1 cellular context compared by ENCODE assay signal in genomic region chr22:37824674-37825641, GRCh38.
TF ChIP-seq lines count a peak whose summit lies in the region.

No MANE protein-coding gene starts in this region.

TF ChIP-seq in K562, 482 proteins besides CTCF, POLR2A, EP300 and RAD21:
- TF ChIP-seq ZBTB33 (CRISPR knock-in tag; IDR thresholded peaks at IDR 0.05) (peak; percentile 10; the same call in 1 of the 2 replicates), ARID2 (IDR thresholded peaks at IDR 0.05) (no peak), PHB (CRISPR knock-in tag; IDR thresholded peaks at IDR 0.05) (no peak), POLR3A (IDR thresholded peaks at IDR 0.05; ENCODE audit: borderline replicate concordance, extremely low read depth, insufficient read depth, insufficient read length) (no peak), EGR1 (conservative IDR thresholded peaks at IDR 0.05) (no peak), CBX5 (IDR thresholded peaks at IDR 0.05; ENCODE audit: borderline replicate concordance, low read depth) (no peak), POLR2G (IDR thresholded peaks at IDR 0.05; ENCODE audit: low read depth, low read length) (peak; percentile 47)
